Comparison of ENCODE assay signal across 9 cellular contexts in the genomic region with DNA sequence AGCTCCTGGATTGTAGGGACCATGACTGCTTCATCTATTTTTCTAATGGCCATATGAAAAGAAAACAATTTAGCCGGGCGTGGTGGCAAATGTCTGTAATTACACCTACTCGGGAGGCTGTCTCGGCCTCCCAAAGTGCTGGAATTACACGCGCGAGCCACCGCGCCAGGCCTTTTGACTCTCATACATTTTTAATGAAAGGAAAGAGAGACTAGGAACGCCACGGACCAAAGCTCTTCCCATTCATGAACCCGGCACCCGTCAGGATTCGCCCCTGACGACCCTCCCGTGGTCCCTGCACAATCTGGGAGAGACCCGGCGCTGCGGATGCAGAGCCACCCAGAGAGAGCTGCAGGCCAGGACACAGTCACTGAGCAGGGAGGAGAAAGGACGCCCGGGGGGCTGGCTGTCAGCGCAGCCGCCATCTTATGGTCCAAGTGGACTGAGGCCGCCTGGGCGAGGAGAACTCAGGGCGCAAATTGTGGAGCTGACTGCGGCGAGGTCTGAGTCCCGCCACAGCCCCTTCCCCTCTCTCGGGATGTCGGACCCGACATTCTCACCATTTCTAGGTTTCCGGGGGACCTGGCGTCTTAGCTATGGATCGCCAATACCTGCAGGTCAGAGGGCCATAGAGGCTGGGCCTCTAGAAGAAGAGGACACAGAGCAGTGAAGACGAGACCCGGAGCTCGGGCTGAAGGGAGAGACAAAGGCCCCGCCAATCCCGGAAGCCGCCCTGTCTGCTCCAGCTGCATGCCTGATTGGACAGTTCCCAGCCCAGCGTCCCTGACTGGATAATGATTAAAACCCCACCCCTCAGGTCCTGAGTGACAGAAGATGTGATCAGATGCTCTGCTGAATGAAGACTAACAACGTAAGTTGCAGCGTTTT. TPM values are rescaled to one million over a fixed set of nuclear protein-coding genes. Genes with fewer than 3 reads are reported as not detected.
A peak's percentile ranks its signal among the peaks of the same experiment; 100 is the strongest.
DNase-seq lines count a peak whose midpoint lies in the region; ATAC-seq and TF ChIP-seq lines count a peak whose summit lies in the region.
"Had no signal": no experiment of that assay in that cellular context is flagged by ENCODE, and none has a peak within 500 bp of the region (broad histone marks: within the 10 kb centered on the region; RNA-seq: fewer than 3 reads in every experiment).

A gene (minus strand): TSS at position 705 of the 888 bp plus-strand sequence. CDS start 142 bp downstream, at position 563.

- H3K9me3 Mint-ChIP-seq in naive B cell = peaks cover 0 to 8% (median 2%) of the 10 kb centered on the region in 7 donors

- H3K36me3 Mint-ChIP-seq in naive B cell = peaks cover 10 to 17% of the 10 kb centered on the region in 2 donors

- peaks cover 0 to 11% (median 0%) of the 10 kb centered on the region in 3 donors for H3K36me3 ChIP-seq in esophagus squamous epithelium

- peak within 1 kb of the TSS; percentile 91 to 99 (median 98) for H3K4me3 Mint-ChIP-seq in naive B cell

- peaks cover 18 to 44% (median 19%) of the 10 kb centered on the region in 3 donors for H3K4me1 Mint-ChIP-seq in naive B cell

- H3K4me1 ChIP-seq in esophagus squamous epithelium = peaks cover 0 to 27% (median 4%) of the 10 kb centered on the region in 3 donors

- ATAC-seq in GM19023 (IDR thresholded peaks at IDR 0.05; ENCODE audit: unreplicated experiment) (peak; percentile 83), HG03342 (IDR thresholded peaks at IDR 0.05; ENCODE audit: unreplicated experiment) (peak; percentile 87), naive B cell (ENCODE audit: low read depth in 2 of 2) (peak; percentile 82 to 87)

- WGBS in esophagus squamous epithelium, 2 donors = 1% methylated on average over 35 of the region's 44 CpGs

- H3K27ac ChIP-seq in esophagus squamous epithelium = peak within 1 kb of the TSS; percentile 79 to 89 (median 85)
- H3K27ac ChIP-seq: SK-N-MC had no signal

- peak in 2 of 4 donors; percentile 47 to 63 for TF ChIP-seq POLR2A in esophagus squamous epithelium (IDR thresholded peaks at IDR 0.05)

- H3K27ac Mint-ChIP-seq in naive B cell = peak within 1 kb of the TSS; percentile 84 to 98 (median 96)

- H3K27me3 Mint-ChIP-seq in naive B cell = no peaks in the 10 kb centered on the region

- H3K27me3 ChIP-seq in esophagus squamous epithelium = no peaks in the 10 kb centered on the region

- peak within 1 kb of the TSS; percentile 56 to 73 (median 70) for H3K4me3 ChIP-seq in esophagus squamous epithelium
- H3K4me3 ChIP-seq: SK-N-MC had no signal

- TF ChIP-seq CTCF in esophagus squamous epithelium (IDR thresholded peaks at IDR 0.05) = peak in 5 of 6 experiments; percentile 21 to 47 (median 25)

- H3K9me3 ChIP-seq in esophagus squamous epithelium = no peaks in the 10 kb centered on the region

- intact Hi-C loops in esophagus squamous epithelium (cut with DNase I) = no loop called here

- DNase-seq in Ammon's horn (ENCODE audit: low spot score) = peak; percentile 95
- DNase-seq in NCI-H82 treated with DMSO at 0.1 percent for 48 hours (lab: John Stamatoyannopoulos, UW; ENCODE audit: unreplicated experiment) = peak; percentile 74
- peak; percentile 80 for DNase-seq in activated T-cell treated with anti-CD3 and anti-CD28 coated beads, Interleukin-2, amount 50 U/mL, for 1 hour
- DNase-seq in esophagus squamous epithelium (lab: John Stamatoyannopoulos, UW) = peak; percentile 58
- DNase-seq in naive B cell = peak; percentile 85
- DNase-seq in stimulated activated CD8-positive, alpha-beta memory T cell treated with anti-CD3 and anti-CD28 coated beads, Interleukin-7, amount 100 ng/mL, for 48 hours (ENCODE audit: extremely low read depth in 1 of 2, low read depth in 1 of 2) = peak; percentile 65 to 89

RNA-seq across cellular contexts. Expression of the gene that starts here (rescaled TPM):
- 1 to 10 TPM; 2.3 to 6.2 (median 2.5) TPM for total RNA-seq in esophagus squamous epithelium
- polyA plus RNA-seq in naive B cell (ENCODE audit: low read depth in 6 of 6) = 1 to 10 TPM; 1.0 to 4.3 (median 3.2) TPM

Comparison
In these comparisons a context has a peak if more than half of its experiments do, and no peak if none do; other contexts are left out.
1. Peak in every context shown above with its lines: DNase-seq, ATAC-seq, H3K4me3 ChIP-seq and H3K27ac ChIP-seq.